25 cellular contexts compared by ENCODE assay signal in genomic region chr15:25943831-25944230, GRCh38.
DNase-seq lines count a peak whose midpoint lies in the region; ATAC-seq, FAIRE-seq and TF ChIP-seq lines count a peak whose summit lies in the region.
"Had no signal": no experiment of that assay in that cellular context is flagged by ENCODE, and none has a peak within 500 bp of the region (broad histone marks: within the 10 kb centered on the region; RNA-seq: fewer than 3 reads in every experiment).

No MANE protein-coding gene starts in this region.

- TF ChIP-seq POLR2A in K562 (conservative IDR thresholded peaks at IDR 0.05) (no peak), esophagus muscularis mucosa (IDR thresholded peaks at IDR 0.05; ENCODE audit: low read depth) (no peak)

- H3K36me3 ChIP-seq in OCI-LY7 (ENCODE audit: insufficient read depth, low read length) (no peaks in the 10 kb centered on the region), K562 (ENCODE audit: control insufficient read depth, insufficient read depth, low read length) (no peaks in the 10 kb centered on the region), heart right ventricle (no peaks in the 10 kb centered on the region), esophagus muscularis mucosa (no peaks in the 10 kb centered on the region)
- H3K36me3 ChIP-seq: BE2C, BLaER1 had no signal

- H3K4me3 ChIP-seq in OCI-LY7 (ENCODE audit: low read depth, low read length, poor library complexity, severe bottlenecking) = no peak overlapping the region
- no peak overlapping the region for H3K4me3 ChIP-seq in K562
- H3K4me3 ChIP-seq in heart right ventricle = no peak overlapping the region
- H3K4me3 ChIP-seq in esophagus muscularis mucosa = no peak overlapping the region
- H3K4me3 ChIP-seq: GM12878 had no signal

- H3K9me2 ChIP-seq in OCI-LY7 (ENCODE audit: insufficient read depth, low read length) = no peaks in the 10 kb centered on the region

- H3K79me2 ChIP-seq in OCI-LY7 (ENCODE audit: insufficient read depth, low read depth, low read length) (no peaks in the 10 kb centered on the region), K562 (ENCODE audit: control insufficient read depth, insufficient read depth, low read length) (no peaks in the 10 kb centered on the region)

- H3K4me2 ChIP-seq in OCI-LY7 (ENCODE audit: low read length) = no peak overlapping the region
- no peak overlapping the region for H3K4me2 ChIP-seq in K562 (ENCODE audit: insufficient read depth, low read length)

- POLR2A ChIA-PET in OCI-LY7 (lab: Charles Lee) = interaction anchor here (1.1 to 1.3 kb wide), 4 partner anchors 9 to 141 kb away, joined by 3 read pairs; no protein-coding TSS in a partner anchor
- POLR2A ChIA-PET in K562 (lab: Yijun Ruan, JAX) = interaction anchor here (0.6 to 1.5 kb wide), 2 partner anchors 9 to 1098 kb away, joined by 3 to 4 read pairs; no protein-coding TSS in a partner anchor

- H3K4me1 ChIP-seq in OCI-LY7 (ENCODE audit: insufficient read depth, low read length, poor library complexity, severe bottlenecking) (peaks cover 46% of the 10 kb centered on the region), K562 (replicated peaks in 1 of 2; ENCODE audit: control insufficient read depth in 2 of 2, insufficient read depth in 2 of 2, low read length in 2 of 2) (peaks cover 0 to 7% of the 10 kb centered on the region in 2 experiments; a peak in 2 of 5 replicates), heart right ventricle (no peaks in the 10 kb centered on the region), esophagus muscularis mucosa (peaks cover 0 to 23% (median 19%) of the 10 kb centered on the region in 4 donors)
- H3K4me1 ChIP-seq: BE2C had no signal

- FAIRE-seq in K562 (lab: Jason Lieb, UNC) = no peak
- FAIRE-seq: A204.1, GM12878, GM12892, GM18507 had no signal

- H3K27ac ChIP-seq in OCI-LY7 (ENCODE audit: low read depth, low read length, poor library complexity, severe bottlenecking) = no peak overlapping the region
- no peak overlapping the region for H3K27ac ChIP-seq in K562 (ENCODE audit: extremely low read depth, low read depth, low read length)
- no peak overlapping the region for H3K27ac ChIP-seq in heart right ventricle
- H3K27ac ChIP-seq in esophagus muscularis mucosa (replicated peaks in 1 of 4) = no peak overlapping the region
- H3K27ac ChIP-seq: BLaER1 had no signal

- CTCF ChIA-PET in OCI-LY7 (lab: Charles Lee; ENCODE audit: unreplicated experiment) (interaction anchor here (1.1 kb wide), 1 partner anchor 436 kb away, joined by 3 read pairs; no protein-coding TSS in a partner anchor), K562 (lab: Yijun Ruan, JAX; ENCODE audit: low intra/inter-chr PET ratio) (no interaction called here)

- no peak for TF ChIP-seq EP300 in K562 (IDR thresholded peaks at IDR 0.05; ENCODE audit: low read length)
- no peak for TF ChIP-seq EP300 in esophagus muscularis mucosa (IDR thresholded peaks at IDR 0.05)

- intact Hi-C loops in OCI-LY7 (cut with micrococcal nuclease; ENCODE audit: unreplicated experiment) = loop anchor here (10.0 kb wide), 1 partner anchor 691 kb away; no protein-coding TSS in a partner anchor
- intact Hi-C loops in K562 (cut with micrococcal nuclease) = no loop called here
- intact Hi-C loops in heart right ventricle (cut with DNase I) = loop anchor here in 3 of 10 donors (10.0 kb wide), 1 partner anchor 921 kb away; the partner anchor contains the start of gene GABRA5 (in 3 of the 3)
- intact Hi-C loops in esophagus muscularis mucosa (cut with DNase I) = loop anchor here (10.0 kb wide), 1 partner anchor 81 kb away; no protein-coding TSS in a partner anchor

- no peak overlapping the region for H3K9ac ChIP-seq in K562 (ENCODE audit: insufficient read depth in 1 of 2, low read depth in 2 of 2, low read length in 2 of 2)
- H3K9ac ChIP-seq: BLaER1 had no signal

- H3K27me3 ChIP-seq in K562 (ENCODE audit: control insufficient read depth in 2 of 2, insufficient read depth in 2 of 2, low read length in 2 of 2) = no peaks in the 10 kb centered on the region; a peak in 2 of 5 replicates
- peaks cover 0 to 9% (median 0%) of the 10 kb centered on the region in 7 donors for H3K27me3 ChIP-seq in heart right ventricle
- H3K27me3 ChIP-seq in esophagus muscularis mucosa = no peaks in the 10 kb centered on the region
- H3K27me3 ChIP-seq: BE2C, BLaER1 had no signal

- peak; percentile 11 for DNase-seq in OCI-LY7 (ENCODE audit: low spot score)
- DNase-seq in K562 (ENCODE audit: extremely low read depth in 1 of 4, low spot score in 3 of 4) = peak in 1 of 4 experiments; percentile 4
- no peak for DNase-seq in heart right ventricle
- DNase-seq in esophagus muscularis mucosa (ENCODE audit: extremely low spot score) = no peak
- DNase-seq: 8988T; ACHN; BE2C; C1 segment of cervical spinal cord; CD4-positive, alpha-beta memory T cell; CD4-positive, CD25-positive, alpha-beta regulatory T cell; CD8-positive, alpha-beta memory T cell; COR-L47; DMS 273 treated with DMSO at 0.1 percent for 48 hours; DMS153; DMS53; DMS79; DND-41; EL; GDM1 had no signal

- no peak for TF ChIP-seq RAD21 in K562 (CRISPR knock-in tag; conservative IDR thresholded peaks at IDR 0.05 in 1 of 2, IDR thresholded peaks at IDR 0.05 in 1 of 2)

- in situ Hi-C loops in K562 (cut with MboI) = no loop called here

- BruUV-seq in OCI-LY7 (replicated peaks; lab: Mats Ljungman, UMichigan) (no TSS peak), K562 (replicated peaks; lab: Mats Ljungman, UMichigan) (no TSS peak)

- TF ChIP-seq CTCF in OCI-LY7 (conservative IDR thresholded peaks at IDR 0.05; ENCODE audit: low read length) (no peak), K562 (IDR thresholded peaks at IDR 0.05 in 2 of 3, conservative IDR thresholded peaks at IDR 0.05 in 1 of 3; ENCODE audit: insufficient read depth in 2 of 3, low read depth in 1 of 3, low read length in 3 of 3) (no peak), heart right ventricle (IDR thresholded peaks at IDR 0.05) (no peak), esophagus muscularis mucosa (IDR thresholded peaks at IDR 0.05) (no peak)

- H3K9me1 ChIP-seq in K562 (ENCODE audit: control insufficient read depth, insufficient read depth, low read length) = no peaks in the 10 kb centered on the region

- peaks cover 4% of the 10 kb centered on the region; the same call in 1 of the 2 replicates for H3K9me3 ChIP-seq in OCI-LY7 (ENCODE audit: low read length)
- H3K9me3 ChIP-seq in K562 (replicated peaks; ENCODE audit: control insufficient read depth, insufficient read depth, low read depth, low read length) = no peaks in the 10 kb centered on the region
- H3K9me3 ChIP-seq in heart right ventricle = no peaks in the 10 kb centered on the region
- H3K9me3 ChIP-seq in esophagus muscularis mucosa = no peaks in the 10 kb centered on the region
- H3K9me3 ChIP-seq: BE2C had no signal

- peak; percentile 49 for ATAC-seq in K562
- no peak for ATAC-seq in heart right ventricle
- no peak for ATAC-seq in HG03095 (IDR thresholded peaks at IDR 0.05; ENCODE audit: unreplicated experiment)
- ATAC-seq: GM12878 had no signal

- H2AFZ ChIP-seq in OCI-LY7 (ENCODE audit: low read length) = no peak overlapping the region
- H2AFZ ChIP-seq in K562 (ENCODE audit: low read depth, low read length) = no peak overlapping the region

- WGBS in K562 (ENCODE audit: insufficient coverage, low coverage, missing lambda C conversion rate) = 4% methylated on average over 9 of the region's 9 CpGs
- 84 to 90% methylated on average over 9 of the region's 9 CpGs for WGBS in heart right ventricle, 2 donors
- WGBS in esophagus muscularis mucosa = 87% methylated on average over 9 of the region's 9 CpGs

- H4K20me1 ChIP-seq in OCI-LY7 (ENCODE audit: insufficient read depth, low read length) (no peaks in the 10 kb centered on the region), K562 (replicated peaks; ENCODE audit: control insufficient read depth, insufficient read depth, low read length) (no peaks in the 10 kb centered on the region)
- H4K20me1 ChIP-seq: BLaER1 had no signal

TF ChIP-seq in K562, 482 proteins besides CTCF, POLR2A, EP300 and RAD21 (continues in another document):
- no peak for TF ChIP-seq CHCHD3 (CRISPR knock-in tag; IDR thresholded peaks at IDR 0.05)
- TF ChIP-seq ARNT (IDR thresholded peaks at IDR 0.05) = no peak
- TF ChIP-seq EWSR1 (IDR thresholded peaks at IDR 0.05; ENCODE audit: borderline replicate concordance, low read depth, partially characterized antibody) = no peak
- TF ChIP-seq PKNOX1 (IDR thresholded peaks at IDR 0.05) = peak; percentile 66
- no peak for TF ChIP-seq RUNX1 (IDR thresholded peaks at IDR 0.05; ENCODE audit: low read depth)
- no peak for TF ChIP-seq TCFL5 (CRISPR knock-in tag; conservative IDR thresholded peaks at IDR 0.05)
- TF ChIP-seq TRIM28 (IDR thresholded peaks at IDR 0.05) = no peak
- TF ChIP-seq ZNF274 (IDR thresholded peaks at IDR 0.05; ENCODE audit: borderline replicate concordance, low read depth, low read length) = no peak
- TF ChIP-seq HCFC1 (IDR thresholded peaks at IDR 0.05; ENCODE audit: low read depth, low read length) = no peak
- no peak for TF ChIP-seq RBM39 (optimal IDR thresholded peaks at IDR 0.05; ENCODE audit: low read depth, low read length)
- no peak for TF ChIP-seq CHAMP1 (IDR thresholded peaks at IDR 0.05)
- TF ChIP-seq EGR1 (conservative IDR thresholded peaks at IDR 0.05) = no peak
